Comparison of ENCODE assay signal across 1 cellular context in the genomic region with DNA sequence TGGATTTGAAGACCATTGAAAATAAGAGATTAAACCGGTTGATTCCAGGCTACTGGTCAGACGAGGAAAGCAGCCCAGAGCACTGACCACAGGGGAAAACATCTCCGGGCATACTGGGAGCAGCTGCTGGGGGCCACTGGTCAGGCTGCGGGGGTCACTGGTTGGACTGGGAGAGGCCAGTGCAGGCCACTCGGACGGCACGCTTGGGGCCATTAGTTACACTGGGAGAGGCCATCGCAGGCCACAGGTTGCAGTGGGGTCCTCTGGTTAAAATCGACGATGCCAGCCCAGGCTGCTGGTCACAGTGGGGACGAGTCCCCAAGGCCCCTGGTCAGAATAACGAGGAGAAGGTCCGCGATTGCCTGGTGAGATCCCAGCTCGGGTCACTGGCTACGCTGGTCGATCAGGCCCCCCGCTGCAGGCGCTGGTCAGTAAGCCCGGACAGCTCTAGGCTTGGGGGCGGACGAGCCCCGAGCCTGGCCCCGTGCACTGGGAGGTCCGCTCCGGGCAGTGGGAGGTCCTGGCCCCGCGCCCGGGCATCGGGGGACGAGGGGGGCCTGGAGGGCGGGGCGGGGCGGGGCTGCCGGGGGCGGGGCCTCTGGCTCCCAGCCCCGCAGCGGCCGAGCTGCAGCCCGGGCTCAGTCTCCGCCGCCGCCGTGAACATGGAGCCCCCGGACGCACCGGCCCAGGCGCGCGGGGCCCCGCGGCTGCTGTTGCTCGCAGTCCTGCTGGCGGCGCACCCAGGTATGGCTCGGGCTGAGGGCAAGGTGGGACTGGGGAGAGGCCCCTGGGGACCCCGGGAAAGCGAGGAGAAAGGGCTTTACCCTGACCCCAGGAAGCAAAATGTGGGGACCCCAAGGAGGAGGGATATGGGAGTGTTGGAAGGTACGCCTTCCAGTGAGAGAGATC.
A peak's percentile ranks its signal among the peaks of the same experiment; 100 is the strongest.
TF ChIP-seq lines count a peak whose summit lies in the region.

A gene with protein sequence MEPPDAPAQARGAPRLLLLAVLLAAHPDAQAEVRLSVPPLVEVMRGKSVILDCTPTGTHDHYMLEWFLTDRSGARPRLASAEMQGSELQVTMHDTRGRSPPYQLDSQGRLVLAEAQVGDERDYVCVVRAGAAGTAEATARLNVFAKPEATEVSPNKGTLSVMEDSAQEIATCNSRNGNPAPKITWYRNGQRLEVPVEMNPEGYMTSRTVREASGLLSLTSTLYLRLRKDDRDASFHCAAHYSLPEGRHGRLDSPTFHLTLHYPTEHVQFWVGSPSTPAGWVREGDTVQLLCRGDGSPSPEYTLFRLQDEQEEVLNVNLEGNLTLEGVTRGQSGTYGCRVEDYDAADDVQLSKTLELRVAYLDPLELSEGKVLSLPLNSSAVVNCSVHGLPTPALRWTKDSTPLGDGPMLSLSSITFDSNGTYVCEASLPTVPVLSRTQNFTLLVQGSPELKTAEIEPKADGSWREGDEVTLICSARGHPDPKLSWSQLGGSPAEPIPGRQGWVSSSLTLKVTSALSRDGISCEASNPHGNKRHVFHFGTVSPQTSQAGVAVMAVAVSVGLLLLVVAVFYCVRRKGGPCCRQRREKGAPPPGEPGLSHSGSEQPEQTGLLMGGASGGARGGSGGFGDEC (plus strand): TSS at position 641 of the 909 bp plus-strand sequence. CDS start 22 bp downstream, at position 663.

TF ChIP-seq in K562, 482 proteins besides CTCF, POLR2A, EP300 and RAD21 (continued from another document):
- TF ChIP-seq, protein P1, sequence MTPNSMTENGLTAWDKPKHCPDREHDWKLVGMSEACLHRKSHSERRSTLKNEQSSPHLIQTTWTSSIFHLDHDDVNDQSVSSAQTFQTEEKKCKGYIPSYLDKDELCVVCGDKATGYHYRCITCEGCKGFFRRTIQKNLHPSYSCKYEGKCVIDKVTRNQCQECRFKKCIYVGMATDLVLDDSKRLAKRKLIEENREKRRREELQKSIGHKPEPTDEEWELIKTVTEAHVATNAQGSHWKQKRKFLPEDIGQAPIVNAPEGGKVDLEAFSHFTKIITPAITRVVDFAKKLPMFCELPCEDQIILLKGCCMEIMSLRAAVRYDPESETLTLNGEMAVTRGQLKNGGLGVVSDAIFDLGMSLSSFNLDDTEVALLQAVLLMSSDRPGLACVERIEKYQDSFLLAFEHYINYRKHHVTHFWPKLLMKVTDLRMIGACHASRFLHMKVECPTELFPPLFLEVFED (CRISPR knock-in tag; conservative IDR thresholded peaks at IDR 0.05), result no peak
- TF ChIP-seq NFIC (IDR thresholded peaks at IDR 0.05) (peak; percentile 64), SIN3B (IDR thresholded peaks at IDR 0.05; ENCODE audit: low read depth) (no peak), ZNF668 (CRISPR knock-in tag; IDR thresholded peaks at IDR 0.05) (no peak), POLR2G (IDR thresholded peaks at IDR 0.05; ENCODE audit: low read depth, low read length) (peak; percentile 56; the same call in 1 of the 2 replicates), PHF8 (IDR thresholded peaks at IDR 0.05; ENCODE audit: borderline replicate concordance, low read length) (peak; percentile 62; the same call in 1 of the 2 replicates), RBFOX2 (IDR thresholded peaks at IDR 0.05; ENCODE audit: low read depth, low read length) (peak; percentile 35; the same call in 1 of the 2 replicates), ZBTB7A (IDR thresholded peaks at IDR 0.05; ENCODE audit: borderline replicate concordance, control insufficient read depth, low read depth, low read length) (peak; percentile 55; the same call in 1 of the 2 replicates), CCNT2 (IDR thresholded peaks at IDR 0.05; ENCODE audit: borderline replicate concordance, extremely low read depth, insufficient read length, low read depth, low read length) (peak; percentile 22), DNMT1 (IDR thresholded peaks at IDR 0.05) (no peak), PCBP1 (IDR thresholded peaks at IDR 0.05; ENCODE audit: low read depth, low read length, poor library complexity, severe bottlenecking) (peak; percentile 33), ZBED1 (IDR thresholded peaks at IDR 0.05) (no peak), PHB (CRISPR knock-in tag; IDR thresholded peaks at IDR 0.05) (0 out of 2 replicates have a peak, but pooled peaks have one; percentile 27), KDM5B (IDR thresholded peaks at IDR 0.05; ENCODE audit: insufficient replicate concordance, low read depth, low read length) (peak; percentile 50)
- TF ChIP-seq, protein P2, sequence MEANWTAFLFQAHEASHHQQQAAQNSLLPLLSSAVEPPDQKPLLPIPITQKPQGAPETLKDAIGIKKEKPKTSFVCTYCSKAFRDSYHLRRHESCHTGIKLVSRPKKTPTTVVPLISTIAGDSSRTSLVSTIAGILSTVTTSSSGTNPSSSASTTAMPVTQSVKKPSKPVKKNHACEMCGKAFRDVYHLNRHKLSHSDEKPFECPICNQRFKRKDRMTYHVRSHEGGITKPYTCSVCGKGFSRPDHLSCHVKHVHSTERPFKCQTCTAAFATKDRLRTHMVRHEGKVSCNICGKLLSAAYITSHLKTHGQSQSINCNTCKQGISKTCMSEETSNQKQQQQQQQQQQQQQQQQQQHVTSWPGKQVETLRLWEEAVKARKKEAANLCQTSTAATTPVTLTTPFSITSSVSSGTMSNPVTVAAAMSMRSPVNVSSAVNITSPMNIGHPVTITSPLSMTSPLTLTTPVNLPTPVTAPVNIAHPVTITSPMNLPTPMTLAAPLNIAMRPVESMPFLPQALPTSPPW (CRISPR knock-in tag; IDR thresholded peaks at IDR 0.05), result peak; percentile 94
- TF ChIP-seq, protein P3, sequence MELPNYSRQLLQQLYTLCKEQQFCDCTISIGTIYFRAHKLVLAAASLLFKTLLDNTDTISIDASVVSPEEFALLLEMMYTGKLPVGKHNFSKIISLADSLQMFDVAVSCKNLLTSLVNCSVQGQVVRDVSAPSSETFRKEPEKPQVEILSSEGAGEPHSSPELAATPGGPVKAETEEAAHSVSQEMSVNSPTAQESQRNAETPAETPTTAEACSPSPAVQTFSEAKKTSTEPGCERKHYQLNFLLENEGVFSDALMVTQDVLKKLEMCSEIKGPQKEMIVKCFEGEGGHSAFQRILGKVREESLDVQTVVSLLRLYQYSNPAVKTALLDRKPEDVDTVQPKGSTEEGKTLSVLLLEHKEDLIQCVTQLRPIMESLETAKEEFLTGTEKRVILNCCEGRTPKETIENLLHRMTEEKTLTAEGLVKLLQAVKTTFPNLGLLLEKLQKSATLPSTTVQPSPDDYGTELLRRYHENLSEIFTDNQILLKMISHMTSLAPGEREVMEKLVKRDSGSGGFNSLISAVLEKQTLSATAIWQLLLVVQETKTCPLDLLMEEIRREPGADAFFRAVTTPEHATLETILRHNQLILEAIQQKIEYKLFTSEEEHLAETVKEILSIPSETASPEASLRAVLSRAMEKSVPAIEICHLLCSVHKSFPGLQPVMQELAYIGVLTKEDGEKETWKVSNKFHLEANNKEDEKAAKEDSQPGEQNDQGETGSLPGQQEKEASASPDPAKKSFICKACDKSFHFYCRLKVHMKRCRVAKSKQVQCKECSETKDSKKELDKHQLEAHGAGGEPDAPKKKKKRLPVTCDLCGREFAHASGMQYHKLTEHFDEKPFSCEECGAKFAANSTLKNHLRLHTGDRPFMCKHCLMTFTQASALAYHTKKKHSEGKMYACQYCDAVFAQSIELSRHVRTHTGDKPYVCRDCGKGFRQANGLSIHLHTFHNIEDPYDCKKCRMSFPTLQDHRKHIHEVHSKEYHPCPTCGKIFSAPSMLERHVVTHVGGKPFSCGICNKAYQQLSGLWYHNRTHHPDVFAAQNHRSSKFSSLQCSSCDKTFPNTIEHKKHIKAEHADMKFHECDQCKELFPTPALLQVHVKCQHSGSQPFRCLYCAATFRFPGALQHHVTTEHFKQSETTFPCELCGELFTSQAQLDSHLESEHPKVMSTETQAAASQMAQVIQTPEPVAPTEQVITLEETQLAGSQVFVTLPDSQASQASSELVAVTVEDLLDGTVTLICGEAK (IDR thresholded peaks at IDR 0.05), result 0 out of 2 replicates have a peak, but pooled peaks have one; percentile 52
- TF ChIP-seq, protein P3 (CRISPR knock-in tag; IDR thresholded peaks at IDR 0.05), result no peak
